In the genomic region with DNA sequence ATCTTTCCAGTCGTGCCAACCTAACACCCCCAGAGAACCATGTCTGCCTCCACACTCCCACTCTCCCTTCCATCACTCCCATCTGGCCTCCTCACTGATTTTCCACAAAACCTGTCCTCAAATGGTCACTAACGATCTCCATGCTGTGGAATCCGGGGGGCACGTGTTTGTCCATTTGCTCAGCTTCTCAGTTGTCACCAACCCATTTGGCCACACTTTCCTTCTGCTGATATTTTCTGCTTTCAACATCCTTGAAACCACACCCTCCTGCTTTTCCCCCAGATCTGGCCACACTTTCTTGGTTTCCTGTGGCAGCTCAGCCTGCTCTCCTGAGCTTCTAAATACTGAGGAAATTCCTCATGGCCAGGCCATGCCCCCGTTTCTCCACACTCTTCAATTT, we compare ENCODE assay signal across 31 cellular contexts.
"Had no signal": no experiment of that assay in that cellular context is flagged by ENCODE, and none has a peak within 500 bp of the region (broad histone marks: within the 10 kb centered on the region; RNA-seq: fewer than 3 reads in every experiment).

No MANE protein-coding gene starts in this region.

- H3K36me3 Mint-ChIP-seq: natural killer cell; stimulated activated memory B cell treated with anti-CD40 and anti-IgM and Interleukin-4, amounts not matched to agents 10 μg/mL and 1 μg/mL and 100 μg/mL, for 72 hours; type B pancreatic cell had no signal

- H3K27me3 ChIP-seq: neural progenitor cell, ovary, suprapubic skin, testis, tibial artery, transverse colon, upper lobe of right lung, uterus had no signal

- ATAC-seq: natural killer cell; psoas muscle; right cardiac atrium; sciatic nerve; stimulated activated memory B cell treated with anti-CD40 and anti-IgM and Interleukin-4, amounts not matched to agents 10 μg/mL and 1 μg/mL and 100 μg/mL, for 72 hours; stimulated activated naive CD8-positive, alpha-beta T cell treated with anti-CD3 and anti-CD28 coated beads, Interleukin-15, amount 100 ng/mL, for 72 hours; stimulated activated naive CD8-positive, alpha-beta T cell treated with anti-CD3 and anti-CD28 coated beads, Interleukin-15, Interleukin-2, amounts not matched to agents 100 U/mL and 50 U/mL, for 24 hours; upper lobe of right lung had no signal

- H3K9ac ChIP-seq: neural progenitor cell, parathyroid adenoma had no signal

- H3K9me3 ChIP-seq: ovary, psoas muscle, spleen, suprapubic skin, testis, tibial artery, transverse colon, upper lobe of right lung, uterus had no signal

- H3K4me3 Mint-ChIP-seq: natural killer cell; nephron; neural progenitor cell; stimulated activated memory B cell treated with anti-CD40 and anti-IgM and Interleukin-4, amounts not matched to agents 10 μg/mL and 1 μg/mL and 100 μg/mL, for 72 hours; stimulated activated naive CD8-positive, alpha-beta T cell treated with anti-CD3 and anti-CD28 coated beads, Interleukin-15, amount 100 ng/mL, for 72 hours; type B pancreatic cell had no signal

- H3K27ac Mint-ChIP-seq: natural killer cell; nephron; neural progenitor cell; progenitor cell of endocrine pancreas; stimulated activated memory B cell treated with anti-CD40 and anti-IgM and Interleukin-4, amounts not matched to agents 10 μg/mL and 1 μg/mL and 100 μg/mL, for 72 hours; stimulated activated naive CD8-positive, alpha-beta T cell treated with anti-CD3 and anti-CD28 coated beads, Interleukin-15, amount 100 ng/mL, for 72 hours; type B pancreatic cell had no signal

- H3K4me3 ChIP-seq: neural progenitor cell, ovary, psoas muscle, skin epidermis, smooth muscle cell, spleen, suprapubic skin, testis, tibial artery, transverse colon, upper lobe of right lung, uterus had no signal

- H3K4me2 ChIP-seq: neural progenitor cell, smooth muscle cell had no signal

- DNase-seq: natural killer cell; occipital lobe; ovary; posterior cingulate gyrus; psoas muscle; right cardiac atrium; spleen; stimulated activated CD4-positive, alpha-beta T cell treated with anti-CD3 and anti-CD28 coated beads, Interleukin-12 subunit alpha, Interleukin-12 subunit beta, amount 100 ng/mL, for 4 hours; stimulated activated CD4-positive, alpha-beta T cell treated with anti-CD3 and anti-CD28 coated beads, Interleukin-1b, Interleukin-23, amount 100 ng/mL, for 48 hours; stimulated activated CD4-positive, alpha-beta T cell treated with anti-CD3 and anti-CD28 coated beads, Interleukin-4, amount 100 ng/mL, for 1 hour; stimulated activated CD4-positive, alpha-beta T cell treated with anti-CD3 and anti-CD28 coated beads, Interleukin-4, amount 100 ng/mL, for 4 hours; stimulated activated CD8-positive, alpha-beta memory T cell treated with anti-CD3 and anti-CD28 coated beads, Interleukin-4, amount 100 ng/mL, for 48 hours; stimulated activated naive CD4-positive, alpha-beta T cell; stimulated activated naive CD8-positive, alpha-beta T cell treated with anti-CD3 and anti-CD28 coated beads, Interleukin-15, amount 100 ng/mL, for 72 hours; stimulated activated naive CD8-positive, alpha-beta T cell treated with anti-CD3 and anti-CD28 coated beads, Interleukin-15, Interleukin-2, amounts not matched to agents 100 U/mL and 50 U/mL, for 24 hours; substantia nigra; testis; tibial artery; transverse colon; upper lobe of right lung; uterus had no signal

- H2AFZ ChIP-seq: neural progenitor cell, parathyroid adenoma had no signal

- H3K9me3 Mint-ChIP-seq: natural killer cell; nephron; neural progenitor cell; stimulated activated memory B cell treated with anti-CD40 and anti-IgM and Interleukin-4, amounts not matched to agents 10 μg/mL and 1 μg/mL and 100 μg/mL, for 72 hours; stimulated activated naive CD8-positive, alpha-beta T cell treated with anti-CD3 and anti-CD28 coated beads, Interleukin-15, amount 100 ng/mL, for 72 hours; type B pancreatic cell had no signal

- H3K27me3 Mint-ChIP-seq: progenitor cell of endocrine pancreas, type B pancreatic cell had no signal

- H3K4me1 Mint-ChIP-seq: natural killer cell; nephron; stimulated activated memory B cell treated with anti-CD40 and anti-IgM and Interleukin-4, amounts not matched to agents 10 μg/mL and 1 μg/mL and 100 μg/mL, for 72 hours; stimulated activated naive CD8-positive, alpha-beta T cell treated with anti-CD3 and anti-CD28 coated beads, Interleukin-15, amount 100 ng/mL, for 72 hours had no signal

- H3K36me3 ChIP-seq: neural progenitor cell, ovary, spleen, suprapubic skin, tibial artery, transverse colon, upper lobe of right lung, uterus had no signal

- H3K4me1 ChIP-seq: neural progenitor cell, psoas muscle, spleen, suprapubic skin, testis, tibial artery, upper lobe of right lung, uterus had no signal

- H3K27ac ChIP-seq: neural progenitor cell, ovary, parathyroid adenoma, psoas muscle, skin epidermis, spleen, suprapubic skin, testis, tibial artery, transverse colon, upper lobe of right lung, uterus had no signal
